In the genomic region with DNA sequence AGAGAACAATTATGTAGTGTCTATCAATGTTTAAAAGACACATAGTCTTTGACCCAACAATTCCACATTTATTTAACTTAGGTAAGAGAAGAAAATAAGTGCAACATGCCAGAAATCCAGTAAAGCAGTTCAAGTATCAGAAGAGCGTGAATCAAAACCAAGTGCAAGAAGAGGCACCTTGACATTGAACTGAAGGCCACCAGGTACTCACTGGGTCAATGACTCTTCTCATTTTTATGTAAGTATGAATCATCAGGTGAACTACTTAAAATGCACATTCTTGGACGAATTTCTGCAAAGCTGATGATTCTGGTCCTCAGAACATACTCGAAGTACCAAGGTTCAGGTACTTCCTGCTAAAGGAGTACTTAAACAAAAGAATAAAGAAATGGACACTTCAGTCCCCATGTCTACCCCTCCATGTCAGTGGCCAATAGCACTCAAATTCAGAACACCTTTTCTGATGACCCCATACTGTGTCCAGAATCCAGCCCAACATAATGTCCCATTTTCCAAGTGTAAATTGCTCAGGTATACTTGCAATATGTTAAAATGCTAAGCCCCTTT, we compare ENCODE assay signal across 25 cellular contexts.
"Had no signal": no experiment of that assay in that cellular context is flagged by ENCODE, and none has a peak within 500 bp of the region (broad histone marks: within the 10 kb centered on the region; RNA-seq: fewer than 3 reads in every experiment).

No MANE protein-coding gene starts in this region.

- H3K27me3 ChIP-seq: heart left ventricle, right atrium auricular region, right lobe of liver, stomach, testis, thyroid gland, uterus had no signal

- H3K36me3 ChIP-seq: heart left ventricle, left ventricle myocardium inferior, ovary, right atrium auricular region, right lobe of liver, stomach, thyroid gland, uterus had no signal

- H3K9me3 ChIP-seq: ovary, right atrium auricular region, right lobe of liver, stomach, testis, thyroid gland, uterus had no signal

- FAIRE-seq: islet of Langerhans had no signal

- H3K4me3 ChIP-seq: heart left ventricle, left ventricle myocardium inferior, ovary, right atrium auricular region, right lobe of liver, smooth muscle cell, stomach, testis, thyroid gland, uterus had no signal

- H3K4me1 ChIP-seq: heart left ventricle, left ventricle myocardium inferior, right atrium auricular region, right lobe of liver, stomach, testis, thyroid gland, uterus had no signal

- ATAC-seq: heart left ventricle; left colon; natural killer cell; right lobe of liver; stimulated activated memory B cell treated with anti-CD40 and anti-IgM and Interleukin-4, amounts not matched to agents 10 μg/mL and 1 μg/mL and 100 μg/mL, for 72 hours; stimulated activated naive CD8-positive, alpha-beta T cell treated with anti-CD3 and anti-CD28 coated beads, Interleukin-15, Interleukin-2, amounts not matched to agents 100 U/mL and 50 U/mL, for 24 hours had no signal

- DNase-seq: heart left ventricle; hypothalamus; immature natural killer cell; kidney; left colon; left ventricle myocardium inferior; mesenchymal stem cell; naive B cell; natural killer cell; nephron progenitor cell; ovary; right lobe of liver; stimulated activated CD4-positive, alpha-beta T cell treated with anti-CD3 and anti-CD28 coated beads, Interleukin-1b, Interleukin-23, amount 100 ng/mL, for 48 hours; stimulated activated CD4-positive, alpha-beta T cell treated with anti-CD3 and anti-CD28 coated beads, Interleukin-2, amount 100 ng/mL, for 48 hours; stimulated activated CD4-positive, alpha-beta T cell treated with anti-CD3 and anti-CD28 coated beads, Interleukin-4, amount 100 ng/mL, for 4 hours; stimulated activated CD8-positive, alpha-beta memory T cell treated with anti-CD3 and anti-CD28 coated beads, Interleukin-4, amount 100 ng/mL, for 48 hours; stimulated activated naive CD8-positive, alpha-beta T cell treated with anti-CD3 and anti-CD28 coated beads, Interleukin-15, Interleukin-2, amounts not matched to agents 100 U/mL and 50 U/mL, for 24 hours; stomach; testis; thyroid gland; uterus had no signal

- H3K27ac ChIP-seq: heart left ventricle, left ventricle myocardium inferior, ovary, right atrium auricular region, right lobe of liver, stomach, testis, thyroid gland, uterus had no signal

- H3K4me2 ChIP-seq: smooth muscle cell had no signal
